In genomic region chr7:27185708-27186449, GRCh38 we compare ENCODE assay signal across 1 cellular context.
TF ChIP-seq lines count a peak whose summit lies in the region.

No MANE protein-coding gene starts in this region.

TF ChIP-seq in SK-N-SH treated with all-trans-retinoic acid at 6 μM for 48 hours, 23 proteins besides CTCF, POLR2A, EP300 and RAD21 (continued from another document):
- TF ChIP-seq TSHZ2 (CRISPR knock-in tag; IDR thresholded peaks at IDR 0.05) (no peak), ZNF8 (CRISPR knock-in tag; IDR thresholded peaks at IDR 0.05) (no peak), PPARA (CRISPR knock-in tag; IDR thresholded peaks at IDR 0.05; ENCODE audit: borderline replicate concordance) (no peak), ZFP3 (CRISPR knock-in tag; IDR thresholded peaks at IDR 0.05) (no peak)
TF ChIP-seq in SK-N-SH treated with all-trans-retinoic acid at 6 μM for 48 hours: peak in this region for 0.
